ENCODE assay signal across 25 cellular contexts in genomic region chr6:3640868-3641267, GRCh38.
DNase-seq lines count a peak whose midpoint lies in the region; ATAC-seq, FAIRE-seq and TF ChIP-seq lines count a peak whose summit lies in the region.
"Had no signal": no experiment of that assay in that cellular context is flagged by ENCODE, and none has a peak within 500 bp of the region (broad histone marks: within the 10 kb centered on the region; RNA-seq: fewer than 3 reads in every experiment).

No MANE protein-coding gene starts in this region.

- no peak for TF ChIP-seq RAD21 in HepG2 (CRISPR knock-in tag; IDR thresholded peaks at IDR 0.05)

- WGBS in HepG2 (ENCODE audit: low lambda C conversion rate) = 40% methylated on average over 2 of the region's 2 CpGs
- 60% methylated on average over 2 of the region's 2 CpGs for whole genome bisulfite sequencing in right lobe of liver (ENCODE audit: insufficient coverage, low coverage, low lambda C conversion rate, missing lambda C conversion rate)
- WGBS in aorta, 2 donors = 97 to 100% methylated on average over 2 of the region's 2 CpGs

- peaks cover 0 to 21% of the 10 kb centered on the region in 2 experiments; a peak in 3 of 5 replicates for H3K27me3 ChIP-seq in HepG2 (ENCODE audit: control insufficient read depth in 1 of 2, insufficient read depth in 2 of 2, low read length in 2 of 2)
- H3K27me3 ChIP-seq in right lobe of liver = no peaks in the 10 kb centered on the region
- H3K27me3 ChIP-seq in aorta (ENCODE audit: control insufficient read depth in 1 of 2, insufficient read depth in 2 of 2, low read length in 1 of 2) = no peaks in the 10 kb centered on the region
- H3K27me3 ChIP-seq: BLaER1 had no signal

- H2AFZ ChIP-seq in HepG2 (ENCODE audit: low read length) = no peak overlapping the region

- TF ChIP-seq POLR2A in HepG2 (IDR thresholded peaks at IDR 0.05; ENCODE audit: insufficient read depth in 1 of 2, low read depth in 2 of 2, low read length in 2 of 2) = no peak
- no peak for TF ChIP-seq POLR2A in right lobe of liver (IDR thresholded peaks at IDR 0.05)

- H3K79me2 ChIP-seq in HepG2 (ENCODE audit: insufficient read depth, low read length) = no peaks in the 10 kb centered on the region

- no TSS peak for BruUV-seq in HepG2 (replicated peaks; lab: Mats Ljungman, UMichigan)

- H3K36me3 ChIP-seq in HepG2 (replicated peaks in 1 of 2; ENCODE audit: control insufficient read depth in 1 of 2, insufficient read depth in 2 of 2, low read length in 2 of 2) (no peaks in the 10 kb centered on the region), right lobe of liver (no peaks in the 10 kb centered on the region), aorta (ENCODE audit: control insufficient read depth in 1 of 2, insufficient read depth in 2 of 2, low read length in 1 of 2) (no peaks in the 10 kb centered on the region)
- H3K36me3 ChIP-seq: BE2C, BLaER1 had no signal

- no peaks in the 10 kb centered on the region for H3K9me3 ChIP-seq in HepG2 (ENCODE audit: low read length)
- no peaks in the 10 kb centered on the region for H3K9me3 ChIP-seq in right lobe of liver
- no peaks in the 10 kb centered on the region for H3K9me3 ChIP-seq in aorta (ENCODE audit: control insufficient read depth, low read length)
- H3K9me3 ChIP-seq: BE2C, BLaER1 had no signal

- POLR2A ChIA-PET in HepG2 (lab: Yijun Ruan, JAX) = no interaction called here

- CTCF ChIA-PET in HepG2 (lab: Yijun Ruan, JAX; ENCODE audit: low intra/inter-chr PET ratio, low total read pairs) = no interaction called here

- DNase-seq in HepG2 (ENCODE audit: low spot score) (no peak), right lobe of liver (no peak), RPMI8226 (peak; percentile 64), substantia nigra (lab: John Stamatoyannopoulos, UW) (no peak), aorta (no peak), activated T-cell treated with anti-CD3 and anti-CD28 coated beads for 4 hours (no peak)
- DNase-seq: ACHN; BE2C; C1 segment of cervical spinal cord; CD4-positive, alpha-beta memory T cell; CD4-positive, CD25-positive, alpha-beta regulatory T cell; CD8-positive, alpha-beta memory T cell; COR-L47; DMS 273 treated with DMSO at 0.1 percent for 48 hours; DMS153; DMS53; DMS79; DND-41; EL; GDM1 had no signal

- H3K4me2 ChIP-seq in HepG2 (ENCODE audit: low read depth, low read length) = no peak overlapping the region
- H3K4me2 ChIP-seq: BLaER1 had no signal

- H3K9ac ChIP-seq in HepG2 (ENCODE audit: insufficient read depth, low read depth, low read length) = no peak overlapping the region
- H3K9ac ChIP-seq: BLaER1 had no signal

- in situ Hi-C loops in HepG2 (cut with HindIII; ENCODE audit: extremely low pct_ligation_motif_present, low pct_unique_long_range_greater_than_20kb) = no loop called here

- no peak for TF ChIP-seq EP300 in HepG2 (IDR thresholded peaks at IDR 0.05; ENCODE audit: low read depth in 2 of 2, low read length in 2 of 2)
- TF ChIP-seq EP300 in HepG2 (CRISPR knock-in tag; IDR thresholded peaks at IDR 0.05; ENCODE audit: borderline replicate concordance) = no peak

- H3K4me3 ChIP-seq in HepG2 (replicated peaks in 1 of 3; ENCODE audit: insufficient read depth in 1 of 3, low read depth in 2 of 3, low read length in 3 of 3) (no peak overlapping the region), right lobe of liver (no peak overlapping the region), aorta (ENCODE audit: low read length in 2 of 2) (no peak overlapping the region)
- H3K4me3 ChIP-seq: BLaER1, GM12878 had no signal

- TF ChIP-seq CTCF in HepG2 (CRISPR knock-in tag; IDR thresholded peaks at IDR 0.05) (no peak), right lobe of liver (IDR thresholded peaks at IDR 0.05) (no peak)

- H3K4me1 ChIP-seq in HepG2 (ENCODE audit: insufficient read depth, low read length) = no peaks in the 10 kb centered on the region
- H3K4me1 ChIP-seq in right lobe of liver = no peaks in the 10 kb centered on the region
- no peaks in the 10 kb centered on the region for H3K4me1 ChIP-seq in aorta (ENCODE audit: control insufficient read depth in 1 of 2, insufficient read depth in 2 of 2, low read length in 2 of 2)
- H3K4me1 ChIP-seq: BE2C, BLaER1 had no signal

- no peak for ATAC-seq in HepG2
- no peak for ATAC-seq in right lobe of liver
- ATAC-seq in aorta (ENCODE audit: low FRiP score) = no peak
- ATAC-seq: GM12878 had no signal

- intact Hi-C loops in HepG2 (cut with micrococcal nuclease; ENCODE audit: unreplicated experiment) = no loop called here
- intact Hi-C loops in right lobe of liver (cut with DNase I) = no loop called here
- intact Hi-C loops in aorta (cut with DNase I) = no loop called here

- no peaks in the 10 kb centered on the region for H4K20me1 ChIP-seq in HepG2 (ENCODE audit: insufficient read depth, low read length)
- H4K20me1 ChIP-seq: BLaER1 had no signal

- peak; percentile 34 for FAIRE-seq in HepG2 (lab: Jason Lieb, UNC)
- FAIRE-seq: GM12878, GM12892, GM18507 had no signal

- H3K27ac ChIP-seq in HepG2 (ENCODE audit: extremely low read length, insufficient read depth, low read length) (no peak overlapping the region), right lobe of liver (no peak overlapping the region), substantia nigra (ENCODE audit: low read depth, low read length, poor library complexity, severe bottlenecking) (peak overlapping the region; percentile 64), aorta (ENCODE audit: low read depth in 1 of 2, low read length in 2 of 2) (no peak overlapping the region)
- H3K27ac ChIP-seq: 22Rv1, BLaER1 had no signal

TF ChIP-seq in HepG2, 621 proteins besides CTCF, POLR2A, EP300 and RAD21:
- peak; percentile 36; the same call in 1 of the 2 replicates for TF ChIP-seq MAFF (IDR thresholded peaks at IDR 0.05; ENCODE audit: low read depth, low read length)
- TF ChIP-seq MAFK (conservative IDR thresholded peaks at IDR 0.05 in 1 of 2, IDR thresholded peaks at IDR 0.05 in 1 of 2; ENCODE audit: low read length in 2 of 2) = peak; percentile 14 to 53; a peak in 1 of 4 replicates
- no peak for TF ChIP-seq ZNF883 (CRISPR knock-in tag; IDR thresholded peaks at IDR 0.05; ENCODE audit: not compliant biosample characterization)
